8 cellular contexts compared by ENCODE assay signal in the genomic region with DNA sequence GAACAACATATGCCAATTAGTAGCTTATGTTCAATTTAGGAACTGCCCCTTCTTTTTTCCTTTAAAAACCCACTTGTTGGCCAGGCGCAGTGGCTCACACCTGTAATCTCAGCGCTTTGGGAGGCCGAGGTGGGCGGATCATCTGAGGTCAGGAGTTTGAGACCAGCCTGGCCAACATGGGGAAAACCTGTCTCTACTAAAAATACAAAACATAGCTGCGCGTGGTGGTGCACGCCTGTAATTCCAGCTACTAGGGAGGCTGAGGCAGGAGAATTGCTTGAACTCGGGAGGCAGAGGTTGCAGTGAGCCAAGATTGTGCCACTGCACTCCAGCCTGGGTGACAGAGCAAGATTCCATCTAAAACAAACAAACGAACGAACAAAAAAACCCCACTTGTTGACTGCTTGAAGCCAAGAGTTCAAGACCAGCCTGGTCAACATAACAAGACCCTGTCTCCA. TPM values are rescaled to one million over a fixed set of nuclear protein-coding genes. Genes with fewer than 3 reads are reported as not detected.
DNase-seq lines count a peak whose midpoint lies in the region; ATAC-seq and TF ChIP-seq lines count a peak whose summit lies in the region.
"Not testable (repeated sequence)": the region's sequence is repeated elsewhere in the genome, so short reads cannot be mapped to it uniquely, and the experiment has no call there.

No MANE protein-coding gene starts in this region.

- peak; percentile 13 for ATAC-seq in GM19035 (IDR thresholded peaks at IDR 0.05; ENCODE audit: unreplicated experiment)
- peak; percentile 21 for ATAC-seq in GM21360 (IDR thresholded peaks at IDR 0.05; ENCODE audit: unreplicated experiment)
- ATAC-seq in HG02588 (IDR thresholded peaks at IDR 0.05; ENCODE audit: unreplicated experiment): peak; percentile 5
- ATAC-seq in HG02885 (IDR thresholded peaks at IDR 0.05; ENCODE audit: poor library complexity, unreplicated experiment): peak; percentile 17
- ATAC-seq in HG03442 (IDR thresholded peaks at IDR 0.05; ENCODE audit: unreplicated experiment): peak; percentile 3
- not testable (repeated sequence) for ATAC-seq in right lobe of liver

- not testable (repeated sequence) for H3K27me3 ChIP-seq in BLaER1 treated with 17β-estradiol and CSF1 and Interleukin-3, amounts not matched to agents 10 nM and 100 nM; Peyer's patch; right lobe of liver

- not testable (repeated sequence) for H4K20me1 ChIP-seq in BLaER1 treated with 17β-estradiol and CSF1 and Interleukin-3, amounts not matched to agents 10 nM and 100 nM

- not testable (repeated sequence) for TF ChIP-seq POLR2A in Peyer's patch (IDR thresholded peaks at IDR 0.05); right lobe of liver (IDR thresholded peaks at IDR 0.05)

- H3K36me3 ChIP-seq in BLaER1 treated with 17β-estradiol and CSF1 and Interleukin-3, amounts not matched to agents 10 nM and 100 nM; Peyer's patch; right lobe of liver: not testable (repeated sequence)

- DNase-seq in Peyer's patch, right lobe of liver: not testable (repeated sequence)

- peaks cover 14 to 19% (median 16%) of the 10 kb centered on the region in 11 experiments for H3K9me3 ChIP-seq in BLaER1 treated with 17β-estradiol and CSF1 and Interleukin-3, amounts not matched to agents 10 nM and 100 nM (replicated peaks in 1 of 11)
- H3K9me3 ChIP-seq in Peyer's patch, right lobe of liver: not testable (repeated sequence)

- H3K9ac ChIP-seq in BLaER1 treated with 17β-estradiol and CSF1 and Interleukin-3, amounts not matched to agents 10 nM and 100 nM: not testable (repeated sequence)

- not testable (repeated sequence) for H3K4me3 ChIP-seq in BLaER1 treated with 17β-estradiol and CSF1 and Interleukin-3, amounts not matched to agents 10 nM and 100 nM; Peyer's patch; right lobe of liver

- 57% methylated on average over 10 of the region's 10 CpGs for WGBS in right lobe of liver (ENCODE audit: insufficient coverage, low coverage, low lambda C conversion rate, missing lambda C conversion rate)

- intact Hi-C loops in right lobe of liver (cut with DNase I): not testable (repeated sequence)

- H3K4me2 ChIP-seq in BLaER1 treated with 17β-estradiol and CSF1 and Interleukin-3, amounts not matched to agents 10 nM and 100 nM: peak overlapping the region; percentile 33 to 83 (median 57); a peak in 18 of 22 replicates

- peaks cover 12 to 58% (median 17%) of the 10 kb centered on the region in 10 experiments for H3K4me1 ChIP-seq in BLaER1 treated with 17β-estradiol and CSF1 and Interleukin-3, amounts not matched to agents 10 nM and 100 nM
- not testable (repeated sequence) for H3K4me1 ChIP-seq in Peyer's patch
- H3K4me1 ChIP-seq in right lobe of liver: peaks cover 0 to 24% (median 9%) of the 10 kb centered on the region in 4 donors

- peak overlapping the region in 1 of 11 experiments; percentile 3; a peak in 1 of 22 replicates for H3K27ac ChIP-seq in BLaER1 treated with 17β-estradiol and CSF1 and Interleukin-3, amounts not matched to agents 10 nM and 100 nM
- peak overlapping the region in 3 of 4 donors; percentile 10 to 75 (median 16) for H3K27ac ChIP-seq in Peyer's patch
- H3K27ac ChIP-seq in right lobe of liver: peak overlapping the region in 2 of 3 donors; percentile 9 to 49

- not testable (repeated sequence) for TF ChIP-seq CTCF in Peyer's patch (IDR thresholded peaks at IDR 0.05); right lobe of liver (IDR thresholded peaks at IDR 0.05)

RNA-seq across cellular contexts. Expression of gene METTL6, which starts 42.1 kb away (rescaled TPM):
- 10 to 100 TPM in 3 of 4 donors, 1 to 10 TPM in 1; 9.5 to 16.2 (median 13.4) TPM for total RNA-seq in Peyer's patch
- total RNA-seq in right lobe of liver: 1 to 10 TPM; 5.3 to 7.5 (median 6.2) TPM

RNA-seq across cellular contexts. Expression of gene EAF1, which starts 42.1 kb away (rescaled TPM):
- total RNA-seq in Peyer's patch: 10 to 100 TPM; 27.1 to 45.4 (median 33.0) TPM
- 10 to 100 TPM; 11.6 to 27.7 (median 17.1) TPM for total RNA-seq in right lobe of liver

RNA-seq across cellular contexts. Expression of gene SH3BP5, which starts 52.9 kb away (rescaled TPM):
- 10 to 100 TPM; 12.8 to 64.4 (median 16.0) TPM for total RNA-seq in Peyer's patch
- 10 to 100 TPM in 4 of 6 experiments, 1 to 10 TPM in 2; 8.9 to 19.2 (median 13.8) TPM for total RNA-seq in right lobe of liver
